8 cellular contexts compared by ENCODE assay signal in the genomic region with DNA sequence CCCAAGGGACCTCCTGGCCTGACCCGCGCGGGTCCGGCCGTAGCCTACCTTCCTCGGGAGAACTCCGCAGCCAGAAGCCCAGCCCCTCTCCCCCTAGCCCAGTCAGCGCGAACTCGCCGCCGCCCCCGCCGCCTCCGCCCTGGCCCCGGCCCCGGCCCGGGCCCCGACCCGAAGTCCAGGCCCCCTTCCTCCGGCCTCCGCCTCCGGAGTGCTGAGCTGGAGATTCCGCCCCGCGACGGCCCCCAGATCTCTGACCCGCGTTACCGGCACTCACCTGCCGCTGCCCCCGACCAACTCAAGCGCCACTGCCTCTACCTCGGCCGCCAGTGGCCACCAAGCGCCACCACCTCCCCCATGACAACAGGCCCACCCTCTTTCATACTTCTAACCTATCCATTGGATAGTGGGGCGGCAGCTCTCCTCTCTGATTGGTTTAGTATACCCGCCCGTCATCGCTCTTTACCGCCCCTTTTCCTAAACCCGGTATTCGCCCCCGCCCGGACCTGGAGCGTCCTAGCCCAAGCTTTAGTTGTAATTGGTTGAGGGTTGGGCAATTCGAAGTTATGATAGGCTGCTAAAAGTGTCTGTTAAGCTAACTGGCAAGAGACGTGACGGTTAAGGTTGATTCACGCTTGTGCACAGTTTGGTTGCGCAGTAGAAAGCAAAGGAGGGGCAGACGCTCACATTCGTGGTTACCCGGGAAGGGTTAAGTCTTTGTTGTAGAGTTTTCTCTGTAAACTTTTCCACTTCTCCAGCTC. TPM values are rescaled to one million over a fixed set of nuclear protein-coding genes. Genes with fewer than 3 reads are reported as not detected.
DNase-seq lines count a peak whose midpoint lies in the region; ATAC-seq and TF ChIP-seq lines count a peak whose summit lies in the region.

A gene (minus strand): TSS at position 328 of the 758 bp plus-strand sequence. CDS start 102,795 bp downstream, outside the sequence.

- no peaks in the 10 kb centered on the region for H3K9me3 Mint-ChIP-seq in T-helper 2 cell treated with Interferon-gamma antibody and Interleukin-4, amounts not matched to agents 5 μg/mL and 100 μg/mL, for 36 hours

- TF ChIP-seq CTCF in ascending aorta (IDR thresholded peaks at IDR 0.05) (no peak), uterus (IDR thresholded peaks at IDR 0.05) (peak in 2 of 4 experiments; percentile 22 to 33)

- peak; percentile 80 to 81 for TF ChIP-seq POLR2A in uterus (IDR thresholded peaks at IDR 0.05)

- peaks cover 0 to 40% of the 10 kb centered on the region in 2 donors for H3K4me1 ChIP-seq in ascending aorta
- H3K4me1 ChIP-seq in right cardiac atrium (ENCODE audit: control insufficient read depth, insufficient read depth, low read length): peaks cover 16% of the 10 kb centered on the region
- H3K4me1 ChIP-seq in uterus: peaks cover 0 to 3% of the 10 kb centered on the region in 2 donors

- H3K36me3 ChIP-seq in ascending aorta (no peaks in the 10 kb centered on the region), uterus (no peaks in the 10 kb centered on the region)

- H3K9me3 ChIP-seq in ascending aorta (no peaks in the 10 kb centered on the region), right cardiac atrium (ENCODE audit: control insufficient read depth, low read length) (no peaks in the 10 kb centered on the region), uterus (no peaks in the 10 kb centered on the region)

- H3K4me3 ChIP-seq in ascending aorta (peak within 1 kb of the TSS; percentile 94 to 96), right cardiac atrium (ENCODE audit: low read length) (peak within 1 kb of the TSS; percentile 65), uterus (peak within 1 kb of the TSS; percentile 88)

- H3K27ac ChIP-seq in ascending aorta (peak within 1 kb of the TSS; percentile 90 to 91), right cardiac atrium (ENCODE audit: low read length) (peak within 1 kb of the TSS; percentile 36), uterus (peak within 1 kb of the TSS; percentile 89 to 98)

- peaks cover 35% of the 10 kb centered on the region for H3K4me1 Mint-ChIP-seq in T-helper 2 cell treated with Interferon-gamma antibody and Interleukin-4, amounts not matched to agents 5 μg/mL and 100 μg/mL, for 36 hours (ENCODE audit: low read depth)

- H3K27me3 ChIP-seq in ascending aorta (no peaks in the 10 kb centered on the region), right cardiac atrium (ENCODE audit: control insufficient read depth, insufficient read depth) (no peaks in the 10 kb centered on the region), uterus (no peaks in the 10 kb centered on the region)

- DNase-seq in NCI-H1930 (lab: John Stamatoyannopoulos, UW) (peak; percentile 99), ascending aorta (ENCODE audit: low spot score in 2 of 2) (peak; percentile 97 to 99), right cardiac atrium (peak; percentile 98), pulmonary artery endothelial cell (ENCODE audit: low read depth, low spot score) (peak; percentile 100), uterus (peak; percentile 97 to 99)
- DNase-seq in T-helper 2 cell treated with Interferon-gamma antibody and Interleukin-4, amounts not matched to agents 5 μg/mL and 100 μg/mL, for 36 hours (ENCODE audit: low spot score): peak; percentile 97

- H3K27ac Mint-ChIP-seq in T-helper 2 cell treated with Interferon-gamma antibody and Interleukin-4, amounts not matched to agents 5 μg/mL and 100 μg/mL, for 36 hours: peak within 1 kb of the TSS; percentile 93

- WGBS in right cardiac atrium: under 1% methylated on average over 54 of the region's 54 CpGs

- peak within 1 kb of the TSS; percentile 96 for H3K4me3 Mint-ChIP-seq in T-helper 2 cell treated with Interferon-gamma antibody and Interleukin-4, amounts not matched to agents 5 μg/mL and 100 μg/mL, for 36 hours

- intact Hi-C loops in ascending aorta (cut with DNase I): loop anchor here (2.0 kb wide), 1 partner anchor 32 kb away; a partner anchor contains a TSS
- intact Hi-C loops in right cardiac atrium (cut with DNase I): no loop called here
- intact Hi-C loops in uterus (cut with DNase I; ENCODE audit: low total_unique reads): no loop called here

- H3K36me3 Mint-ChIP-seq in T-helper 2 cell treated with Interferon-gamma antibody and Interleukin-4, amounts not matched to agents 5 μg/mL and 100 μg/mL, for 36 hours (ENCODE audit: low read depth): peaks cover 4% of the 10 kb centered on the region

- H3K27me3 Mint-ChIP-seq in T-helper 2 cell treated with Interferon-gamma antibody and Interleukin-4, amounts not matched to agents 5 μg/mL and 100 μg/mL, for 36 hours (ENCODE audit: low read depth): no peaks in the 10 kb centered on the region

- ATAC-seq in GM18502 (IDR thresholded peaks at IDR 0.05; ENCODE audit: poor library complexity, unreplicated experiment): peak; percentile 98
- ATAC-seq in HG02970 (IDR thresholded peaks at IDR 0.05; ENCODE audit: low FRiP score, unreplicated experiment): peak; percentile 84
- ATAC-seq in right cardiac atrium: peak; percentile 95 to 98

RNA-seq across cellular contexts. Expression of the gene that starts here (rescaled TPM):
- total RNA-seq in ascending aorta (20.1 TPM), right cardiac atrium (10 to 100 TPM; 40.8 to 50.0 (median 43.5) TPM), pulmonary artery endothelial cell (45.1 and 46.3 TPM in 2 replicates), uterus (100 to 1,000 TPM in 1 of 4 donors, 10 to 100 TPM in 3; 27.1 to 119 (median 40.8) TPM)
- 21.1 TPM for polyA plus RNA-seq in right cardiac atrium

Comparison
In these comparisons a context has a peak if more than half of its experiments do, and no peak if none do; other contexts are left out.
1. Peak in every context shown above with its lines: DNase-seq, ATAC-seq, H3K4me3 ChIP-seq and H3K27ac ChIP-seq.
2. H3K27ac ChIP-seq: peak in every context shown above with its lines; median percentile 94 in uterus; 90 in ascending aorta; 36 in right cardiac atrium.